ENCODE assay signal across 26 cellular contexts in the genomic region with DNA sequence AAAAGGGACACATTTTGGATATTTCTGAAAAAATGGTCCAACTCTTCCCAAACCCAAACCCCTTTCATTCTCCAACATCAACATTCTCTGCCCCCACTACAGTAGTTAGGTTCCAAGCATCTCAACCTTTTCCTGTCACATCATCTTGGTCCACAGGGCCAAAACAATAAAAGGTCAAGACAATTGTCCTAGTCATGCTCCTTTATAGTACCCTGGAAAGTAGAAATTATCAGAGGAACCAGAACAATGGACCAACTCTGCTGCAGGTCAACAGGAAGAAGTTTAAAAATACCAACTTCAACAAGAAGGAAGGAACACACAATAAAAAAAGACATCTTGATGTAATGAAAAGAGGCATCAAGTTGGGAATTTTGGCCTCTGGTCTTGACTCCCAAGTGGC.
"Had no signal": no experiment of that assay in that cellular context is flagged by ENCODE, and none has a peak within 500 bp of the region (broad histone marks: within the 10 kb centered on the region; RNA-seq: fewer than 3 reads in every experiment).

No MANE protein-coding gene starts in this region.

- H3K27ac ChIP-seq: foreskin keratinocyte, neural progenitor cell, pancreas, thoracic aorta, transverse colon had no signal

- H3K9ac ChIP-seq: neural progenitor cell had no signal

- ATAC-seq: effector memory CD8-positive, alpha-beta T cell; natural killer cell treated with Interleukin-12 subunit alpha and Interleukin-12 subunit beta and Interleukin-15 and Interleukin-18, amount 100 ng/mL, for 72 hours; pancreas; sciatic nerve; stimulated activated naive B cell treated with anti-CD40 and anti-IgM and Interleukin-4, amounts not matched to agents 10 μg/mL and 1 μg/mL and 100 μg/mL, for 72 hours; stimulated activated naive CD8-positive, alpha-beta T cell treated with anti-CD3 and anti-CD28 coated beads, Interleukin-15, amount 100 ng/mL, for 72 hours had no signal

- H3K4me3 ChIP-seq: lung, neural progenitor cell, pancreas, spleen, thoracic aorta, transverse colon had no signal

- H3K36me3 ChIP-seq: neural progenitor cell, pancreas, thoracic aorta, transverse colon had no signal

- H3K4me1 Mint-ChIP-seq: neural progenitor cell had no signal

- H3K27me3 ChIP-seq: foreskin keratinocyte, neural progenitor cell, pancreas, spleen, transverse colon had no signal

- H3K9me3 Mint-ChIP-seq: central memory CD8-positive, alpha-beta T cell; effector memory CD8-positive, alpha-beta T cell; natural killer cell treated with Interleukin-12 subunit alpha and Interleukin-12 subunit beta and Interleukin-15 and Interleukin-18, amount 100 ng/mL, for 72 hours; neural progenitor cell; stimulated activated naive B cell treated with anti-CD40 and anti-IgM and Interleukin-4, amounts not matched to agents 10 μg/mL and 1 μg/mL and 100 μg/mL, for 72 hours; stimulated activated naive CD8-positive, alpha-beta T cell treated with anti-CD3 and anti-CD28 coated beads, Interleukin-15, amount 100 ng/mL, for 72 hours had no signal

- DNase-seq: effector memory CD8-positive, alpha-beta T cell; erythroblast; head of caudate nucleus; hypothalamus; kidney glomerular epithelial cell; mesenchymal stem cell; midbrain; occipital lobe; pancreas; spleen; stimulated activated CD4-positive, alpha-beta T cell treated with anti-CD3 and anti-CD28 coated beads, Interleukin-15, amount 100 ng/mL, for 24 hours; stimulated activated CD4-positive, alpha-beta T cell treated with anti-CD3 and anti-CD28 coated beads, Interleukin-1b, Interleukin-23, amount 100 ng/mL, for 48 hours; stimulated activated CD4-positive, alpha-beta T cell treated with anti-CD3 and anti-CD28 coated beads, Interleukin-4, amount 100 ng/mL, for 24 hours; stimulated activated naive B cell treated with anti-CD40 and anti-IgM and Interleukin-4, amounts not matched to agents 10 μg/mL and 1 μg/mL and 100 μg/mL, for 72 hours; stimulated activated naive CD8-positive, alpha-beta T cell treated with anti-CD3 and anti-CD28 coated beads, Interleukin-15, amount 100 ng/mL, for 72 hours; substantia nigra; transverse colon had no signal

- H3K4me1 ChIP-seq: pancreas had no signal

- H3K4me3 Mint-ChIP-seq: central memory CD8-positive, alpha-beta T cell; effector memory CD8-positive, alpha-beta T cell; natural killer cell treated with Interleukin-12 subunit alpha and Interleukin-12 subunit beta and Interleukin-15 and Interleukin-18, amount 100 ng/mL, for 72 hours; neural progenitor cell; stimulated activated naive B cell treated with anti-CD40 and anti-IgM and Interleukin-4, amounts not matched to agents 10 μg/mL and 1 μg/mL and 100 μg/mL, for 72 hours; stimulated activated naive CD8-positive, alpha-beta T cell treated with anti-CD3 and anti-CD28 coated beads, Interleukin-15, amount 100 ng/mL, for 72 hours had no signal

- H3K27me3 Mint-ChIP-seq: central memory CD8-positive, alpha-beta T cell; effector memory CD8-positive, alpha-beta T cell; natural killer cell treated with Interleukin-12 subunit alpha and Interleukin-12 subunit beta and Interleukin-15 and Interleukin-18, amount 100 ng/mL, for 72 hours; progenitor cell of endocrine pancreas; stimulated activated naive B cell treated with anti-CD40 and anti-IgM and Interleukin-4, amounts not matched to agents 10 μg/mL and 1 μg/mL and 100 μg/mL, for 72 hours; stimulated activated naive CD8-positive, alpha-beta T cell treated with anti-CD3 and anti-CD28 coated beads, Interleukin-15, amount 100 ng/mL, for 72 hours had no signal

- H3K9me3 ChIP-seq: pancreas, transverse colon had no signal

- H3K27ac Mint-ChIP-seq: effector memory CD8-positive, alpha-beta T cell; natural killer cell treated with Interleukin-12 subunit alpha and Interleukin-12 subunit beta and Interleukin-15 and Interleukin-18, amount 100 ng/mL, for 72 hours; neural progenitor cell; progenitor cell of endocrine pancreas; stimulated activated naive B cell treated with anti-CD40 and anti-IgM and Interleukin-4, amounts not matched to agents 10 μg/mL and 1 μg/mL and 100 μg/mL, for 72 hours; stimulated activated naive CD8-positive, alpha-beta T cell treated with anti-CD3 and anti-CD28 coated beads, Interleukin-15, amount 100 ng/mL, for 72 hours had no signal

- FAIRE-seq: islet of Langerhans, pancreas had no signal
